3 cellular contexts compared by ENCODE assay signal in genomic region chr20:17704589-17705317, GRCh38.
TF ChIP-seq lines count a peak whose summit lies in the region.

No MANE protein-coding gene starts in this region.

TF ChIP-seq in A549, 52 proteins besides CTCF, POLR2A, EP300 and RAD21:
- no peak for TF ChIP-seq PHF8 (IDR thresholded peaks at IDR 0.05; ENCODE audit: borderline replicate concordance, low read depth)
- TF ChIP-seq BCL3 (IDR thresholded peaks at IDR 0.05), result no peak
- no peak for TF ChIP-seq FOSL2 (IDR thresholded peaks at IDR 0.05)
- no peak for TF ChIP-seq FOSL2 (CRISPR knock-in tag; IDR thresholded peaks at IDR 0.05)
- no peak for TF ChIP-seq HOXB13 (CRISPR knock-in tag; IDR thresholded peaks at IDR 0.05; ENCODE audit: low read depth)
- TF ChIP-seq, protein P1, sequence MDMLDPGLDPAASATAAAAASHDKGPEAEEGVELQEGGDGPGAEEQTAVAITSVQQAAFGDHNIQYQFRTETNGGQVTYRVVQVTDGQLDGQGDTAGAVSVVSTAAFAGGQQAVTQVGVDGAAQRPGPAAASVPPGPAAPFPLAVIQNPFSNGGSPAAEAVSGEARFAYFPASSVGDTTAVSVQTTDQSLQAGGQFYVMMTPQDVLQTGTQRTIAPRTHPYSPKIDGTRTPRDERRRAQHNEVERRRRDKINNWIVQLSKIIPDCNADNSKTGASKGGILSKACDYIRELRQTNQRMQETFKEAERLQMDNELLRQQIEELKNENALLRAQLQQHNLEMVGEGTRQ (IDR thresholded peaks at IDR 0.05), result peak; percentile 72
TF ChIP-seq in A549: peak in this region for 1.

TF ChIP-seq in HCT116, 20 proteins besides CTCF, POLR2A, EP300 and RAD21:
- TF ChIP-seq ELF1 (IDR thresholded peaks at IDR 0.05; ENCODE audit: borderline replicate concordance, low read depth) (no peak), ZFX (IDR thresholded peaks at IDR 0.05) (no peak), SP1 (IDR thresholded peaks at IDR 0.05; ENCODE audit: low read depth) (no peak), CEBPB (IDR thresholded peaks at IDR 0.05; ENCODE audit: low read depth) (no peak), SIN3A (IDR thresholded peaks at IDR 0.05; ENCODE audit: low read depth) (no peak), FOSL1 (IDR thresholded peaks at IDR 0.05; ENCODE audit: low read depth) (no peak), REST (IDR thresholded peaks at IDR 0.05; ENCODE audit: low read depth) (no peak), YY1 (IDR thresholded peaks at IDR 0.05; ENCODE audit: extremely low read depth, insufficient replicate concordance, low read depth, low read length) (no peak), CBX3 (IDR thresholded peaks at IDR 0.05; ENCODE audit: low read depth) (no peak), JUND (IDR thresholded peaks at IDR 0.05) (no peak), ZBTB33 (IDR thresholded peaks at IDR 0.05; ENCODE audit: extremely low read depth, insufficient replicate concordance, low read length) (no peak), POLR2AphosphoS5 (IDR thresholded peaks at IDR 0.05; ENCODE audit: low read depth, low read length) (no peak)
- TF ChIP-seq, protein P2, sequence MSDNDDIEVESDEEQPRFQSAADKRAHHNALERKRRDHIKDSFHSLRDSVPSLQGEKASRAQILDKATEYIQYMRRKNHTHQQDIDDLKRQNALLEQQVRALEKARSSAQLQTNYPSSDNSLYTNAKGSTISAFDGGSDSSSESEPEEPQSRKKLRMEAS (IDR thresholded peaks at IDR 0.05), result no peak

TF ChIP-seq in K562, 482 proteins besides CTCF, POLR2A, EP300 and RAD21:
- TF ChIP-seq, protein P1 (CRISPR knock-in tag; IDR thresholded peaks at IDR 0.05), result peak; percentile 56
- no peak for TF ChIP-seq DPF2 (IDR thresholded peaks at IDR 0.05)
- no peak for TF ChIP-seq FOXP4 (CRISPR knock-in tag; IDR thresholded peaks at IDR 0.05; ENCODE audit: borderline replicate concordance)
- no peak for TF ChIP-seq ZNF253 (CRISPR knock-in tag; conservative IDR thresholded peaks at IDR 0.05)
- TF ChIP-seq TFAP4 (CRISPR knock-in tag; IDR thresholded peaks at IDR 0.05; ENCODE audit: borderline replicate concordance), result peak; percentile 19; the same call in 1 of the 2 replicates
- no peak for TF ChIP-seq CEBPZ (IDR thresholded peaks at IDR 0.05; ENCODE audit: borderline replicate concordance, low read depth, low read length)
- TF ChIP-seq, protein P3, sequence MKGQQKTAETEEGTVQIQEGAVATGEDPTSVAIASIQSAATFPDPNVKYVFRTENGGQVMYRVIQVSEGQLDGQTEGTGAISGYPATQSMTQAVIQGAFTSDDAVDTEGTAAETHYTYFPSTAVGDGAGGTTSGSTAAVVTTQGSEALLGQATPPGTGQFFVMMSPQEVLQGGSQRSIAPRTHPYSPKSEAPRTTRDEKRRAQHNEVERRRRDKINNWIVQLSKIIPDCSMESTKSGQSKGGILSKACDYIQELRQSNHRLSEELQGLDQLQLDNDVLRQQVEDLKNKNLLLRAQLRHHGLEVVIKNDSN (CRISPR knock-in tag; IDR thresholded peaks at IDR 0.05), result peak; percentile 50
- no peak for TF ChIP-seq TBL1XR1 (IDR thresholded peaks at IDR 0.05; ENCODE audit: low read length in 2 of 2)
- TF ChIP-seq, protein P4, sequence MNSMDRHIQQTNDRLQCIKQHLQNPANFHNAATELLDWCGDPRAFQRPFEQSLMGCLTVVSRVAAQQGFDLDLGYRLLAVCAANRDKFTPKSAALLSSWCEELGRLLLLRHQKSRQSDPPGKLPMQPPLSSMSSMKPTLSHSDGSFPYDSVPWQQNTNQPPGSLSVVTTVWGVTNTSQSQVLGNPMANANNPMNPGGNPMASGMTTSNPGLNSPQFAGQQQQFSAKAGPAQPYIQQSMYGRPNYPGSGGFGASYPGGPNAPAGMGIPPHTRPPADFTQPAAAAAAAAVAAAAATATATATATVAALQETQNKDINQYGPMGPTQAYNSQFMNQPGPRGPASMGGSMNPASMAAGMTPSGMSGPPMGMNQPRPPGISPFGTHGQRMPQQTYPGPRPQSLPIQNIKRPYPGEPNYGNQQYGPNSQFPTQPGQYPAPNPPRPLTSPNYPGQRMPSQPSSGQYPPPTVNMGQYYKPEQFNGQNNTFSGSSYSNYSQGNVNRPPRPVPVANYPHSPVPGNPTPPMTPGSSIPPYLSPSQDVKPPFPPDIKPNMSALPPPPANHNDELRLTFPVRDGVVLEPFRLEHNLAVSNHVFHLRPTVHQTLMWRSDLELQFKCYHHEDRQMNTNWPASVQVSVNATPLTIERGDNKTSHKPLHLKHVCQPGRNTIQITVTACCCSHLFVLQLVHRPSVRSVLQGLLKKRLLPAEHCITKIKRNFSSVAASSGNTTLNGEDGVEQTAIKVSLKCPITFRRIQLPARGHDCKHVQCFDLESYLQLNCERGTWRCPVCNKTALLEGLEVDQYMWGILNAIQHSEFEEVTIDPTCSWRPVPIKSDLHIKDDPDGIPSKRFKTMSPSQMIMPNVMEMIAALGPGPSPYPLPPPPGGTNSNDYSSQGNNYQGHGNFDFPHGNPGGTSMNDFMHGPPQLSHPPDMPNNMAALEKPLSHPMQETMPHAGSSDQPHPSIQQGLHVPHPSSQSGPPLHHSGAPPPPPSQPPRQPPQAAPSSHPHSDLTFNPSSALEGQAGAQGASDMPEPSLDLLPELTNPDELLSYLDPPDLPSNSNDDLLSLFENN (IDR thresholded peaks at IDR 0.05; ENCODE audit: low read depth in 2 of 2, low read length in 2 of 2), result no peak
- no peak for TF ChIP-seq TAF1 (IDR thresholded peaks at IDR 0.05; ENCODE audit: control insufficient read depth, extremely low read depth, insufficient read depth, low read length, severe bottlenecking)
- no peak for TF ChIP-seq MXD1 (CRISPR knock-in tag; IDR thresholded peaks at IDR 0.05; ENCODE audit: borderline replicate concordance, poor library complexity, severe bottlenecking)
- TF ChIP-seq FOS (IDR thresholded peaks at IDR 0.05; ENCODE audit: extremely low read depth, insufficient read length), result no peak
